ENCODE assay signal across 34 cellular contexts in genomic region chr4:131113704-131114103, GRCh38.
"Had no signal": no experiment of that assay in that cellular context is flagged by ENCODE, and none has a peak within 500 bp of the region (broad histone marks: within the 10 kb centered on the region; RNA-seq: fewer than 3 reads in every experiment).

No MANE protein-coding gene starts in this region.

- H3K27me3 ChIP-seq: adrenal gland, ascending aorta, brain microvascular endothelial cell, breast epithelium, cardiac muscle cell had no signal

- H3K27ac ChIP-seq: adrenal gland, ascending aorta, brain microvascular endothelial cell, breast epithelium, cardiac muscle cell had no signal

- H3K9me3 ChIP-seq: adrenal gland, ascending aorta, breast epithelium had no signal

- H3K36me3 ChIP-seq: adrenal gland, ascending aorta, brain microvascular endothelial cell, breast epithelium, cardiac muscle cell had no signal

- FAIRE-seq: astrocyte, bronchial epithelial cell had no signal

- DNase-seq: activated effector memory CD4-positive, alpha-beta T cell treated with anti-CD3 and anti-CD28 coated beads, Interleukin-2, amount 50 U/mL, for 16 hours; activated effector memory CD4-positive, alpha-beta T cell treated with Interleukin-2 at 50 U/mL for 16 hours; activated gamma-delta T cell; activated gamma-delta T cell treated with Interleukin-2 at 50 U/mL for 16 hours; activated naive CD4-positive, alpha-beta T cell; activated naive CD4-positive, alpha-beta T cell treated with anti-CD3 and anti-CD28 coated beads for 36 hours; activated naive CD4-positive, alpha-beta T cell treated with anti-CD3 and anti-CD28 coated beads, Interleukin-2, amount 10 ng/mL, durations not matched to agents 7 days and 5 days; activated naive CD4-positive, alpha-beta T cell treated with anti-CD3 and anti-CD28 coated beads, Interleukin-2, amount 50 U/mL, for 16 hours; activated naive CD4-positive, alpha-beta T cell treated with Interleukin-2 at 50 U/mL for 16 hours; activated naive CD8-positive, alpha-beta T cell treated with anti-CD3 and anti-CD28 coated beads for 36 hours; activated naive CD8-positive, alpha-beta T cell treated with anti-CD3 and anti-CD28 coated beads, Interleukin-2, amount 10 ng/mL, durations not matched to agents 7 days and 5 days; activated naive CD8-positive, alpha-beta T cell treated with anti-CD3 and anti-CD28 coated beads, Interleukin-2, amount 50 U/mL, for 24 hours; activated T-cell treated with anti-CD3 and anti-CD28 coated beads for 4 hours; activated T-cell treated with anti-CD3 and anti-CD28 coated beads, Interleukin-2, amount 50 U/mL, for 1 hour; activated T-cell treated with anti-CD3 and anti-CD28 coated beads, Interleukin-2, amount 50 U/mL, for 24 hours; activated T-cell treated with anti-CD3 and anti-CD28 coated beads, Interleukin-2, amount 50 U/mL, for 4 hours; activated T-cell treated with anti-CD3 and anti-CD28 coated beads, Interleukin-2, amount 50 U/mL, for 48 hours; activated T-cell treated with anti-CD3 and anti-CD28 coated beads, Interleukin-2, amount 50 U/mL, for 72 hours; adrenal gland; amniotic stem cell; amygdala; anterior cingulate cortex; aorta; brain microvascular endothelial cell; caudate nucleus; central memory CD4-positive, alpha-beta T cell; cerebellar nuclear complex had no signal

- H3K4me1 ChIP-seq: adrenal gland, ascending aorta, breast epithelium had no signal

- H3K4me3 ChIP-seq: adrenal gland, ascending aorta, breast epithelium, cardiac muscle cell had no signal

- ATAC-seq: activated naive CD4-positive, alpha-beta T cell treated with anti-CD3 and anti-CD28 coated beads, Interleukin-2, amount 50 U/mL, for 72 hours; activated naive CD8-positive, alpha-beta T cell treated with anti-CD3 and anti-CD28 coated beads, Interleukin-2, amount 50 U/mL, for 24 hours; activated T-cell treated with anti-CD3 and anti-CD28 coated beads, Interleukin-2, amount 50 U/mL, for 4 hours; activated T-cell treated with anti-CD3 and anti-CD28 coated beads, Interleukin-2, amount 50 U/mL, for 72 hours; activated T-helper 17 cell treated with anti-CD3 and anti-CD28 coated beads, Interleukin-2, amount 50 U/mL, for 72 hours had no signal
